ENCODE assay signal across 8 cellular contexts in the genomic region with DNA sequence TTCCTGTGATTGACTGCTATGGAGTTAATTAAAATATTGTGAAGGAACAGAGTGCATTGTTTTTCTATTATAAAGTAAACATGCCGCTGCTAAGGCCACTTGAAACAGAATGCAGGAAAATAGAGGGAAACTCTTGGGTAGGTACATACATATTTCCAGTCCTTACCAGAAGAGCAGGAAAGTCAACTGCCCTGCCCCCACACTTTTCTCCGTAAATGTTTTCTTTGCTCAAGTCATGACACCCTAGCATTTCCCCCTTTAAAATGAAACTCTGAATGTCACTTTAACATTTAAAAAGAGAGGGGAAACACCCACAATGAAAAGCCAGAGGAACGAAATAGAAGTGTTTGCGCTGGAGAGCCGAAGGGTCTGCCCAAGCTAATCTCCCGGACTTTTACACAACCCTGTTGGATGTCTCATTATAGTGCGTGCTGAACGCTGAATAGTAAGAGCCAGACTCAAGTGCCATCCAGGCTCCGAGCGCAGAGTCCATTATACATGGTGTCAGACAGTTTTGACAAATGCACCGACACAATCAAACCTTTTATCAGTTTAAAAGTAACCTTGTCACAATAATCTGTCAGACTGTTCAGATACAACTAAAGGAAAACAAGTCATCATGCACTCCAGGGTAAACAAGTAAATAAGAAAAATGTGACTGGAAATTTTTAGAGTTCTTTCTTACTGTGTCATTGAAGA.
DNase-seq lines count a peak whose midpoint lies in the region; ATAC-seq and TF ChIP-seq lines count a peak whose summit lies in the region.

No MANE protein-coding gene starts in this region.

- TF ChIP-seq CTCF in brain (conservative IDR thresholded peaks at IDR 0.05) (no peak), lower lobe of right lung (IDR thresholded peaks at IDR 0.05) (no peak)

- H3K4me3 ChIP-seq in lower lobe of right lung: peak overlapping the region; percentile 35
- no peak overlapping the region for H3K4me3 ChIP-seq in CD4-positive, alpha-beta memory T cell (ENCODE audit: low read length in 2 of 2)

- no peaks in the 10 kb centered on the region for H3K36me3 ChIP-seq in lower lobe of right lung
- no peaks in the 10 kb centered on the region for H3K36me3 ChIP-seq in CD4-positive, alpha-beta memory T cell (ENCODE audit: insufficient read depth, low read length)

- H3K9me3 ChIP-seq in lower lobe of right lung: no peaks in the 10 kb centered on the region
- H3K9me3 ChIP-seq in CD4-positive, alpha-beta memory T cell (ENCODE audit: control insufficient read depth in 1 of 2, low read length in 2 of 2): no peaks in the 10 kb centered on the region

- intact Hi-C loops in lower lobe of right lung (cut with DNase I): no loop called here
- intact Hi-C loops in CD4-positive, alpha-beta memory T cell (cut with micrococcal nuclease): no loop called here

- peaks cover 7 to 16% of the 10 kb centered on the region in 2 donors for H3K9me3 Mint-ChIP-seq in stimulated activated naive CD8-positive, alpha-beta T cell treated with anti-CD3 and anti-CD28 coated beads, Interleukin-15, amount 100 ng/mL, for 72 hours
- H3K9me3 Mint-ChIP-seq in brain: peaks cover 3 to 21% (median 8%) of the 10 kb centered on the region in 5 experiments
- peaks cover 0 to 6% (median under 1%) of the 10 kb centered on the region in 8 donors for H3K9me3 Mint-ChIP-seq in CD4-positive, alpha-beta memory T cell

- no peak overlapping the region for H3K27ac Mint-ChIP-seq in stimulated activated naive CD8-positive, alpha-beta T cell treated with anti-CD3 and anti-CD28 coated beads, Interleukin-15, amount 100 ng/mL, for 72 hours
- H3K27ac Mint-ChIP-seq in brain: peak overlapping the region in 3 of 5 experiments; percentile 25 to 85 (median 63)
- H3K27ac Mint-ChIP-seq in CD4-positive, alpha-beta memory T cell: no peak overlapping the region

- peaks cover 26% of the 10 kb centered on the region for H3K36me3 Mint-ChIP-seq in brain
- H3K36me3 Mint-ChIP-seq in CD4-positive, alpha-beta memory T cell: no peaks in the 10 kb centered on the region

- peak overlapping the region; percentile 71 for H3K27ac ChIP-seq in lower lobe of right lung
- H3K27ac ChIP-seq in CD4-positive, alpha-beta memory T cell (ENCODE audit: low read depth, low read length): no peak overlapping the region

- H3K4me1 ChIP-seq in lower lobe of right lung: peaks cover 17% of the 10 kb centered on the region
- no peaks in the 10 kb centered on the region for H3K4me1 ChIP-seq in CD4-positive, alpha-beta memory T cell (ENCODE audit: insufficient read depth, low read length)

- peak; percentile 32 for ATAC-seq in stimulated activated naive CD8-positive, alpha-beta T cell treated with anti-CD3 and anti-CD28 coated beads, Interleukin-15, Interleukin-2, amounts not matched to agents 100 U/mL and 50 U/mL, for 24 hours
- ATAC-seq in stimulated activated naive CD8-positive, alpha-beta T cell treated with anti-CD3 and anti-CD28 coated beads, Interleukin-15, amount 100 ng/mL, for 72 hours: no peak
- peak; percentile 86 to 92 for ATAC-seq in lower lobe of right lung
- ATAC-seq in HG02840 (IDR thresholded peaks at IDR 0.05; ENCODE audit: low FRiP score, unreplicated experiment): no peak
- ATAC-seq in HG02623 (IDR thresholded peaks at IDR 0.05; ENCODE audit: unreplicated experiment): no peak
- ATAC-seq in GM19328 (IDR thresholded peaks at IDR 0.05; ENCODE audit: unreplicated experiment): no peak

- H3K4me1 Mint-ChIP-seq in stimulated activated naive CD8-positive, alpha-beta T cell treated with anti-CD3 and anti-CD28 coated beads, Interleukin-15, amount 100 ng/mL, for 72 hours: peaks cover 4% of the 10 kb centered on the region
- H3K4me1 Mint-ChIP-seq in brain: peaks cover 15% of the 10 kb centered on the region
- H3K4me1 Mint-ChIP-seq in CD4-positive, alpha-beta memory T cell: peaks cover 0 to 5% (median 0%) of the 10 kb centered on the region in 4 donors

- CTCF ChIA-PET in CD4-positive, alpha-beta memory T cell (lab: Charles Lee; ENCODE audit: partially characterized antibody): no interaction called here

- DNase-seq in stimulated activated naive CD8-positive, alpha-beta T cell treated with anti-CD3 and anti-CD28 coated beads, Interleukin-15, Interleukin-2, amounts not matched to agents 100 U/mL and 50 U/mL, for 24 hours: no peak
- no peak for DNase-seq in stimulated activated naive CD8-positive, alpha-beta T cell treated with anti-CD3 and anti-CD28 coated beads, Interleukin-15, amount 100 ng/mL, for 72 hours
- DNase-seq in lower lobe of right lung: no peak
- no peak for DNase-seq in CD4-positive, alpha-beta memory T cell

- H3K27me3 ChIP-seq in lower lobe of right lung (ENCODE audit: low read depth): no peaks in the 10 kb centered on the region
- no peaks in the 10 kb centered on the region for H3K27me3 ChIP-seq in CD4-positive, alpha-beta memory T cell (ENCODE audit: insufficient read depth, low read length)

- POLR2A ChIA-PET in CD4-positive, alpha-beta memory T cell (lab: Charles Lee; ENCODE audit: partially characterized antibody): no interaction called here

- H3K27me3 Mint-ChIP-seq in stimulated activated naive CD8-positive, alpha-beta T cell treated with anti-CD3 and anti-CD28 coated beads, Interleukin-15, amount 100 ng/mL, for 72 hours: peaks cover 7% of the 10 kb centered on the region
- peaks cover 17% of the 10 kb centered on the region for H3K27me3 Mint-ChIP-seq in brain
- no peaks in the 10 kb centered on the region for H3K27me3 Mint-ChIP-seq in CD4-positive, alpha-beta memory T cell

- H3K4me3 Mint-ChIP-seq in stimulated activated naive CD8-positive, alpha-beta T cell treated with anti-CD3 and anti-CD28 coated beads, Interleukin-15, amount 100 ng/mL, for 72 hours: no peak overlapping the region
- peak overlapping the region; percentile 76 to 83 (median 82) for H3K4me3 Mint-ChIP-seq in brain
- H3K4me3 Mint-ChIP-seq in CD4-positive, alpha-beta memory T cell: no peak overlapping the region

Comparison
In these comparisons a context has a peak if more than half of its experiments do, and no peak if none do; other contexts are left out.
1. ATAC-seq: peak in stimulated activated naive CD8-positive, alpha-beta T cell treated with anti-CD3 and anti-CD28 coated beads, Interleukin-15, Interleukin-2, amounts not matched to agents 100 U/mL and 50 U/mL, for 24 hours (single experiment) and lower lobe of right lung (2 of 2); none in stimulated activated naive CD8-positive, alpha-beta T cell treated with anti-CD3 and anti-CD28 coated beads, Interleukin-15, amount 100 ng/mL, for 72 hours (single experiment), HG02840 (single experiment), HG02623 (single experiment) and GM19328 (single experiment).
2. H3K27ac Mint-ChIP-seq: peak in brain (3 of 5); none in stimulated activated naive CD8-positive, alpha-beta T cell treated with anti-CD3 and anti-CD28 coated beads, Interleukin-15, amount 100 ng/mL, for 72 hours (0 of 2) and CD4-positive, alpha-beta memory T cell (0 of 7).
3. H3K4me3 Mint-ChIP-seq: peak in brain (5 of 5); none in stimulated activated naive CD8-positive, alpha-beta T cell treated with anti-CD3 and anti-CD28 coated beads, Interleukin-15, amount 100 ng/mL, for 72 hours (0 of 2) and CD4-positive, alpha-beta memory T cell (0 of 8).